Comparison of ENCODE assay signal across 14 cellular contexts in genomic region chr14:81137316-81137715, GRCh38.
DNase-seq lines count a peak whose midpoint lies in the region; TF ChIP-seq lines count a peak whose summit lies in the region.
"Had no signal": no experiment of that assay in that cellular context is flagged by ENCODE, and none has a peak within 500 bp of the region (broad histone marks: within the 10 kb centered on the region; RNA-seq: fewer than 3 reads in every experiment).

No MANE protein-coding gene starts in this region.

- no peak overlapping the region for H3K27ac ChIP-seq in breast epithelium
- H3K27ac ChIP-seq: lower lobe of right lung had no signal

- no peaks in the 10 kb centered on the region for H3K36me3 ChIP-seq in breast epithelium
- H3K36me3 ChIP-seq: lower lobe of right lung had no signal

- H3K27ac Mint-ChIP-seq in MCF 10A (ENCODE audit: low read depth, unreplicated experiment), result no peak overlapping the region
- H3K27ac Mint-ChIP-seq: activated B cell treated with CpG ODN at 0.5 μM for 24 hours; activated T-helper 17 cell treated with anti-CD3 and anti-CD28 coated beads, Interleukin-2, amount 50 U/mL, for 72 hours had no signal

- H3K36me3 Mint-ChIP-seq in MCF 10A (ENCODE audit: insufficient read depth, unreplicated experiment), result no peaks in the 10 kb centered on the region

- peaks cover 11% of the 10 kb centered on the region for H3K4me1 Mint-ChIP-seq in MCF 10A (ENCODE audit: insufficient read depth, unreplicated experiment)
- H3K4me1 Mint-ChIP-seq: activated B cell treated with CpG ODN at 0.5 μM for 24 hours; activated T-helper 17 cell treated with anti-CD3 and anti-CD28 coated beads, Interleukin-2, amount 50 U/mL, for 72 hours had no signal

- H3K4me3 ChIP-seq in breast epithelium (no peak overlapping the region), fibroblast of the aortic adventitia (ENCODE audit: low read depth, low read length) (no peak overlapping the region)
- H3K4me3 ChIP-seq: lower lobe of right lung had no signal

- TF ChIP-seq CTCF in MCF 10A (IDR thresholded peaks at IDR 0.05; ENCODE audit: unreplicated experiment) (no peak), breast epithelium (IDR thresholded peaks at IDR 0.05) (no peak), fibroblast of the aortic adventitia (IDR thresholded peaks at IDR 0.05; ENCODE audit: insufficient read depth, low read length) (no peak)

- no peak for TF ChIP-seq POLR2A in breast epithelium (IDR thresholded peaks at IDR 0.05)

- H3K27me3 Mint-ChIP-seq in MCF 10A (ENCODE audit: insufficient read depth, unreplicated experiment), result no peaks in the 10 kb centered on the region
- H3K27me3 Mint-ChIP-seq: activated B cell treated with CpG ODN at 0.5 μM for 24 hours; activated T-helper 17 cell treated with anti-CD3 and anti-CD28 coated beads, Interleukin-2, amount 50 U/mL, for 72 hours had no signal

- H3K4me1 ChIP-seq in breast epithelium, result no peaks in the 10 kb centered on the region
- H3K4me1 ChIP-seq: lower lobe of right lung had no signal

- intact Hi-C loops in MCF 10A (cut with micrococcal nuclease) (no loop called here), breast epithelium (cut with DNase I; ENCODE audit: low total_unique reads) (no loop called here)

- BruUV-seq in MCF 10A (replicated peaks; lab: Mats Ljungman, UMichigan), result no TSS peak

- H3K9me3 ChIP-seq in breast epithelium, result no peaks in the 10 kb centered on the region
- H3K9me3 ChIP-seq: lower lobe of right lung had no signal

- peaks cover 4% of the 10 kb centered on the region for H3K9me3 Mint-ChIP-seq in MCF 10A (ENCODE audit: unreplicated experiment)
- H3K9me3 Mint-ChIP-seq: activated B cell treated with CpG ODN at 0.5 μM for 24 hours; activated T-helper 17 cell treated with anti-CD3 and anti-CD28 coated beads, Interleukin-2, amount 50 U/mL, for 72 hours had no signal

- CTCF ChIA-PET in MCF 10A (lab: Yijun Ruan, JAX), result interaction anchor here (0.9 to 2.1 kb wide), 3 partner anchors 21 to 140 kb away, joined by 3 to 10 read pairs (median 6); no protein-coding TSS in a partner anchor

- no peaks in the 10 kb centered on the region for H3K27me3 ChIP-seq in breast epithelium

- DNase-seq in MCF 10A (ENCODE audit: unreplicated experiment), result peak; percentile 81
- DNase-seq in breast epithelium (ENCODE audit: low spot score in 2 of 2), result no peak
- DNase-seq in SW 1271 (lab: John Stamatoyannopoulos, UW), result peak; percentile 11 to 39
- peak; percentile 40 for DNase-seq in fibroblast of the aortic adventitia (ENCODE audit: low read depth)
- no peak for DNase-seq in stimulated activated naive CD4-positive, alpha-beta T cell (lab: John Stamatoyannopoulos, UW)
- no peak for DNase-seq in activated CD4-positive, alpha-beta T cell treated with anti-CD3 and anti-CD28 coated beads, Interleukin-2, amount 50 U/mL, for 4 hours
- no peak for DNase-seq in NCI-H1694 treated with DMSO at 0.1 percent for 48 hours (lab: John Stamatoyannopoulos, UW)
- DNase-seq in GOT3 (lab: John Stamatoyannopoulos, UW), result no peak
- DNase-seq: activated B cell treated with CpG ODN at 0.5 μM for 24 hours; cerebellar nuclear complex; GF-D8; lower lobe of right lung; stimulated activated CD4-positive, alpha-beta T cell treated with anti-CD3 and anti-CD28 coated beads, Interleukin-4, amount 100 ng/mL, for 24 hours had no signal

- POLR2A ChIA-PET in MCF 10A (lab: Yijun Ruan, JAX), result interaction anchor here (1.2 kb wide), 1 partner anchor 33 kb away, joined by 3 read pairs; no protein-coding TSS in a partner anchor

- no peak overlapping the region for H3K4me3 Mint-ChIP-seq in MCF 10A (ENCODE audit: unreplicated experiment)
- H3K4me3 Mint-ChIP-seq: activated B cell treated with CpG ODN at 0.5 μM for 24 hours; activated T-helper 17 cell treated with anti-CD3 and anti-CD28 coated beads, Interleukin-2, amount 50 U/mL, for 72 hours had no signal

Comparison
In these comparisons a context has a peak if more than half of its experiments do, and no peak if none do; other contexts are left out.
1. DNase-seq: peak in MCF 10A (single experiment), SW 1271 (2 of 2) and fibroblast of the aortic adventitia (single experiment); none in breast epithelium (0 of 2), stimulated activated naive CD4-positive, alpha-beta T cell (0 of 6), activated CD4-positive, alpha-beta T cell treated with anti-CD3 and anti-CD28 coated beads, Interleukin-2, amount 50 U/mL, for 4 hours (0 of 2), NCI-H1694 treated with DMSO at 0.1 percent for 48 hours (single experiment) and GOT3 (single experiment).